ENCODE assay signal across 28 cellular contexts in genomic region chr12:46775796-46776195, GRCh38. TPM values are rescaled to one million over a fixed set of nuclear protein-coding genes. Genes with fewer than 3 reads are reported as not detected.
"Had no signal": no experiment of that assay in that cellular context is flagged by ENCODE, and none has a peak within 500 bp of the region (broad histone marks: within the 10 kb centered on the region; RNA-seq: fewer than 3 reads in every experiment).

No MANE protein-coding gene starts in this region.

- H3K27me3 ChIP-seq: brain microvascular endothelial cell, esophagus muscularis mucosa had no signal

- DNase-seq: activated B cell treated with CpG ODN at 0.5 μM for 24 hours; activated CD4-positive, alpha-beta T cell treated with anti-CD3 and anti-CD28 coated beads for 48 hours; activated CD4-positive, alpha-beta T cell treated with anti-CD3 and anti-CD28 coated beads, Interleukin-2, amount 50 U/mL, for 1 hour; activated CD4-positive, alpha-beta T cell treated with anti-CD3 and anti-CD28 coated beads, Interleukin-2, amount 50 U/mL, for 48 hours; activated CD8-positive, alpha-beta memory T cell treated with anti-CD3 and anti-CD28 coated beads for 24 hours; activated CD8-positive, alpha-beta T cell treated with anti-CD3 and anti-CD28 coated beads for 36 hours; activated effector memory CD4-positive, alpha-beta T cell treated with anti-CD3 and anti-CD28 coated beads, Interleukin-2, amount 50 U/mL, for 16 hours; activated naive CD4-positive, alpha-beta T cell treated with anti-CD3 and anti-CD28 coated beads for 36 hours; activated naive CD8-positive, alpha-beta T cell treated with anti-CD3 and anti-CD28 coated beads, Interleukin-2, amount 10 ng/mL, durations not matched to agents 7 days and 5 days; activated T-cell treated with anti-CD3 and anti-CD28 coated beads, Interleukin-2, amount 50 U/mL, for 4 hours; brain microvascular endothelial cell; cortex of kidney; dermis blood vessel endothelial cell; effector CD4-positive, alpha-beta T cell; erythroblast; foreskin melanocyte; head of caudate nucleus; T-helper 1 cell; T-helper 17 cell; T1000; WERI-Rb-1 had no signal

- H3K36me3 Mint-ChIP-seq: activated naive CD4-positive, alpha-beta T cell treated with anti-CD3 and anti-CD28 coated beads, Interleukin-2, amount 50 U/mL, for 24 hours; activated naive CD8-positive, alpha-beta T cell treated with anti-CD3 and anti-CD28 coated beads, Interleukin-2, amount 10 ng/mL, durations not matched to agents 7 days and 5 days had no signal

- H3K27me3 Mint-ChIP-seq: activated B cell treated with CpG ODN at 0.5 μM for 24 hours had no signal

- H3K36me3 ChIP-seq: brain microvascular endothelial cell, esophagus muscularis mucosa, WERI-Rb-1 had no signal

- H3K9me3 ChIP-seq: esophagus muscularis mucosa had no signal

- H3K4me1 Mint-ChIP-seq: activated B cell treated with CpG ODN at 0.5 μM for 24 hours; activated naive CD4-positive, alpha-beta T cell treated with anti-CD3 and anti-CD28 coated beads, Interleukin-2, amount 50 U/mL, for 24 hours; activated naive CD8-positive, alpha-beta T cell treated with anti-CD3 and anti-CD28 coated beads, Interleukin-2, amount 10 ng/mL, durations not matched to agents 7 days and 5 days; central memory CD8-positive, alpha-beta T cell; T-helper 17 cell had no signal

- H3K4me3 Mint-ChIP-seq: activated B cell treated with CpG ODN at 0.5 μM for 24 hours; activated CD8-positive, alpha-beta T cell treated with anti-CD3 and anti-CD28 coated beads for 36 hours; activated naive CD4-positive, alpha-beta T cell treated with anti-CD3 and anti-CD28 coated beads for 36 hours; activated naive CD4-positive, alpha-beta T cell treated with anti-CD3 and anti-CD28 coated beads, Interleukin-2, amount 50 U/mL, for 24 hours; activated naive CD8-positive, alpha-beta T cell treated with anti-CD3 and anti-CD28 coated beads, Interleukin-2, amount 10 ng/mL, durations not matched to agents 7 days and 5 days; activated T-cell treated with anti-CD3 and anti-CD28 coated beads, Interleukin-2, amount 50 U/mL, for 4 hours; central memory CD8-positive, alpha-beta T cell; T-helper 17 cell; T-helper 2 cell treated with Interferon-gamma antibody and Interleukin-4, amounts not matched to agents 5 μg/mL and 100 μg/mL, for 36 hours had no signal

- H3K9me3 Mint-ChIP-seq: activated B cell treated with CpG ODN at 0.5 μM for 24 hours; activated CD8-positive, alpha-beta T cell treated with anti-CD3 and anti-CD28 coated beads for 36 hours; activated naive CD4-positive, alpha-beta T cell treated with anti-CD3 and anti-CD28 coated beads for 36 hours; activated naive CD4-positive, alpha-beta T cell treated with anti-CD3 and anti-CD28 coated beads, Interleukin-2, amount 50 U/mL, for 24 hours; activated naive CD8-positive, alpha-beta T cell treated with anti-CD3 and anti-CD28 coated beads, Interleukin-2, amount 10 ng/mL, durations not matched to agents 7 days and 5 days; activated T-cell treated with anti-CD3 and anti-CD28 coated beads, Interleukin-2, amount 50 U/mL, for 4 hours; activated T-helper 2 cell treated with anti-CD3 and anti-CD28 coated beads, Interferon-gamma antibody, Interleukin-2, Interleukin-4, amounts not matched to agents 10 μg/mL and 5 μg/mL and 100 μg/mL, durations not matched to agents 14 hours and 24 hours and 36 hours; central memory CD8-positive, alpha-beta T cell; T-helper 2 cell treated with Interferon-gamma antibody and Interleukin-4, amounts not matched to agents 5 μg/mL and 100 μg/mL, for 36 hours had no signal

- H3K27ac Mint-ChIP-seq: activated B cell treated with CpG ODN at 0.5 μM for 24 hours; activated CD8-positive, alpha-beta T cell treated with anti-CD3 and anti-CD28 coated beads for 36 hours; activated naive CD4-positive, alpha-beta T cell treated with anti-CD3 and anti-CD28 coated beads for 36 hours; activated naive CD4-positive, alpha-beta T cell treated with anti-CD3 and anti-CD28 coated beads, Interleukin-2, amount 50 U/mL, for 24 hours; activated naive CD8-positive, alpha-beta T cell treated with anti-CD3 and anti-CD28 coated beads, Interleukin-2, amount 10 ng/mL, durations not matched to agents 7 days and 5 days; activated T-helper 2 cell treated with anti-CD3 and anti-CD28 coated beads, Interferon-gamma antibody, Interleukin-2, Interleukin-4, amounts not matched to agents 10 μg/mL and 5 μg/mL and 100 μg/mL, durations not matched to agents 14 hours and 24 hours and 36 hours; T-helper 17 cell; T-helper 2 cell treated with Interferon-gamma antibody and Interleukin-4, amounts not matched to agents 5 μg/mL and 100 μg/mL, for 36 hours had no signal

- H3K27ac ChIP-seq: brain microvascular endothelial cell, esophagus muscularis mucosa, WERI-Rb-1 had no signal

- H3K4me3 ChIP-seq: esophagus muscularis mucosa had no signal

- ATAC-seq: activated CD4-positive, CD25-positive, alpha-beta regulatory T cell treated with anti-CD3 and anti-CD28 coated beads, Interleukin-2, amount 50 U/mL, for 24 hours; activated CD8-positive, alpha-beta T cell treated with anti-CD3 and anti-CD28 coated beads for 36 hours; activated T-cell treated with anti-CD3 and anti-CD28 coated beads, Interleukin-2, amount 50 U/mL, for 4 hours; T-helper 17 cell had no signal

RNA-seq across cellular contexts. Expression of gene SLC38A4, which starts 50.0 kb away (rescaled TPM):
- total RNA-seq: activated B cell treated with CpG ODN at 0.5 μM for 24 hours; activated CD8-positive, alpha-beta T cell treated with anti-CD3 and anti-CD28 coated beads for 36 hours; activated naive CD4-positive, alpha-beta T cell treated with anti-CD3 and anti-CD28 coated beads for 36 hours; activated naive CD8-positive, alpha-beta T cell treated with anti-CD3 and anti-CD28 coated beads, Interleukin-2, amount 10 ng/mL, durations not matched to agents 7 days and 5 days; activated T-helper 2 cell treated with anti-CD3 and anti-CD28 coated beads, Interferon-gamma antibody, Interleukin-2, Interleukin-4, amounts not matched to agents 10 μg/mL and 5 μg/mL and 100 μg/mL, durations not matched to agents 14 hours and 24 hours and 36 hours; cardiac septum; T-helper 17 cell had no signal
